ENCODE assay signal across 17 cellular contexts in genomic region chr1:25891606-25892005, GRCh38. TPM values are rescaled to one million over a fixed set of nuclear protein-coding genes. Genes with fewer than 3 reads are reported as not detected.
DNase-seq lines count a peak whose midpoint lies in the region; ATAC-seq, FAIRE-seq and TF ChIP-seq lines count a peak whose summit lies in the region.
"Had no signal": no experiment of that assay in that cellular context is flagged by ENCODE, and none has a peak within 500 bp of the region (broad histone marks: within the 10 kb centered on the region; RNA-seq: fewer than 3 reads in every experiment).

No MANE protein-coding gene starts in this region.

- no peak for ATAC-seq in HG03460 (IDR thresholded peaks at IDR 0.05; ENCODE audit: unreplicated experiment)
- ATAC-seq: CD8-positive, alpha-beta T cell; GM12878; stimulated activated naive CD8-positive, alpha-beta T cell treated with anti-CD3 and anti-CD28 coated beads, Interleukin-15, Interleukin-2, amounts not matched to agents 100 U/mL and 50 U/mL, for 24 hours had no signal

- no peak overlapping the region for H3K27ac Mint-ChIP-seq in MCF 10A (ENCODE audit: low read depth, unreplicated experiment)
- no peak overlapping the region for H3K27ac Mint-ChIP-seq in T-helper 2 cell treated with Interferon-gamma antibody and Interleukin-4, amounts not matched to agents 5 μg/mL and 100 μg/mL, for 36 hours
- H3K27ac Mint-ChIP-seq: CD8-positive, alpha-beta T cell had no signal

- no peak overlapping the region for H3K9ac ChIP-seq in trophoblast cell (ENCODE audit: low read length)

- peaks cover 17% of the 10 kb centered on the region for H3K4me1 Mint-ChIP-seq in MCF 10A (ENCODE audit: insufficient read depth, unreplicated experiment)
- H3K4me1 Mint-ChIP-seq in T-helper 2 cell treated with Interferon-gamma antibody and Interleukin-4, amounts not matched to agents 5 μg/mL and 100 μg/mL, for 36 hours (ENCODE audit: low read depth): peaks cover 13% of the 10 kb centered on the region

- peaks cover 23% of the 10 kb centered on the region for H3K79me1 ChIP-seq in trophoblast cell (ENCODE audit: low read length)

- peak overlapping the region; percentile 88 for H4K8ac ChIP-seq in trophoblast cell (ENCODE audit: low read depth, low read length)

- WGBS in esophagus muscularis mucosa: 72% methylated on average over 5 of the region's 5 CpGs
- no CpG with 5 or more reads among the region's 5 CpGs for WGBS in trophoblast cell (ENCODE audit: extremely low coverage, insufficient coverage, insufficient read length)

- H3K4me1 ChIP-seq in breast epithelium: peaks cover 0 to 7% of the 10 kb centered on the region in 2 donors
- H3K4me1 ChIP-seq in esophagus muscularis mucosa: peaks cover 10 to 39% (median 37%) of the 10 kb centered on the region in 4 donors
- H3K4me1 ChIP-seq in trophoblast cell (ENCODE audit: control insufficient read depth in 1 of 2, insufficient read depth in 2 of 2, low read length in 2 of 2): peaks cover 21 to 31% of the 10 kb centered on the region in 2 experiments
- peaks cover 49% of the 10 kb centered on the region for H3K4me1 ChIP-seq in vagina

- H4K12ac ChIP-seq in trophoblast cell (ENCODE audit: low read depth, low read length): peak overlapping the region; percentile 11

- no peak overlapping the region for H3K4me3 ChIP-seq in breast epithelium
- no peak overlapping the region for H3K4me3 ChIP-seq in esophagus muscularis mucosa
- H3K4me3 ChIP-seq in trophoblast cell (ENCODE audit: low read depth, low read length): no peak overlapping the region
- no peak overlapping the region for H3K4me3 ChIP-seq in vagina
- H3K4me3 ChIP-seq: GM12878, lung had no signal

- TF ChIP-seq POLR2A in breast epithelium (IDR thresholded peaks at IDR 0.05): no peak
- TF ChIP-seq POLR2A in esophagus muscularis mucosa (IDR thresholded peaks at IDR 0.05; ENCODE audit: low read depth): no peak
- TF ChIP-seq POLR2A in vagina (IDR thresholded peaks at IDR 0.05): no peak

- peak overlapping the region; percentile 99 for H4K91ac ChIP-seq in trophoblast cell (ENCODE audit: low read depth, low read length)

- H3K4ac ChIP-seq in trophoblast cell (ENCODE audit: low read depth, low read length): peak overlapping the region; percentile 68

- TF ChIP-seq CTCF in breast epithelium (IDR thresholded peaks at IDR 0.05): no peak
- no peak for TF ChIP-seq CTCF in MCF 10A (IDR thresholded peaks at IDR 0.05; ENCODE audit: unreplicated experiment)
- TF ChIP-seq CTCF in esophagus muscularis mucosa (IDR thresholded peaks at IDR 0.05): no peak
- TF ChIP-seq CTCF in vagina (IDR thresholded peaks at IDR 0.05): no peak

- CTCF ChIA-PET in MCF 10A (lab: Yijun Ruan, JAX): interaction anchor here (0.6 to 8.1 kb wide), 15 partner anchors 13 to 1071 kb away, joined by 3 to 106 read pairs (median 3); partner anchors contain the start of gene PAFAH2

- no peak for TF ChIP-seq EP300 in esophagus muscularis mucosa (IDR thresholded peaks at IDR 0.05)

- H3K23ac ChIP-seq in trophoblast cell (ENCODE audit: low read length): no peak overlapping the region

- peak overlapping the region; percentile 94 for H2BK5ac ChIP-seq in trophoblast cell (ENCODE audit: low read depth, low read length, poor library complexity)

- H3K9me3 ChIP-seq in breast epithelium (no peaks in the 10 kb centered on the region), esophagus muscularis mucosa (no peaks in the 10 kb centered on the region), trophoblast cell (ENCODE audit: insufficient read depth, low read depth, low read length) (no peaks in the 10 kb centered on the region), vagina (no peaks in the 10 kb centered on the region)

- no peaks in the 10 kb centered on the region for H3K27me3 ChIP-seq in breast epithelium
- H3K27me3 ChIP-seq in esophagus muscularis mucosa: no peaks in the 10 kb centered on the region
- H3K27me3 ChIP-seq in trophoblast cell (ENCODE audit: insufficient read depth, low read length): no peaks in the 10 kb centered on the region
- no peaks in the 10 kb centered on the region for H3K27me3 ChIP-seq in vagina

- no peak overlapping the region for H2AFZ ChIP-seq in trophoblast cell (ENCODE audit: insufficient read depth, low read length, poor library complexity)

- H3K27ac ChIP-seq in breast epithelium (peak overlapping the region; percentile 33 to 46), esophagus muscularis mucosa (replicated peaks in 1 of 4) (peak overlapping the region; percentile 15 to 91 (median 79)), trophoblast cell (ENCODE audit: low read depth, low read length) (peak overlapping the region; percentile 93), vagina (peak overlapping the region; percentile 90)
- H3K27ac ChIP-seq: WERI-Rb-1 had no signal

- BruUV-seq in MCF 10A (replicated peaks; lab: Mats Ljungman, UMichigan): no TSS peak

- H3K36me3 Mint-ChIP-seq in MCF 10A (ENCODE audit: insufficient read depth, unreplicated experiment): no peaks in the 10 kb centered on the region
- peaks cover 27% of the 10 kb centered on the region for H3K36me3 Mint-ChIP-seq in T-helper 2 cell treated with Interferon-gamma antibody and Interleukin-4, amounts not matched to agents 5 μg/mL and 100 μg/mL, for 36 hours (ENCODE audit: low read depth)
- H3K36me3 Mint-ChIP-seq: CD8-positive, alpha-beta T cell had no signal

- DNase-seq in breast epithelium (ENCODE audit: low spot score in 2 of 2) (no peak), MCF 10A (ENCODE audit: unreplicated experiment) (no peak), esophagus muscularis mucosa (ENCODE audit: extremely low spot score) (no peak), trophoblast cell (no peak), vagina (ENCODE audit: extremely low spot score in 2 of 2) (no peak), RCC 7860 (ENCODE audit: low spot score) (no peak)
- no peak for DNase-seq in T-helper 2 cell treated with Interferon-gamma antibody and Interleukin-4, amounts not matched to agents 5 μg/mL and 100 μg/mL, for 36 hours (ENCODE audit: low spot score)
- DNase-seq: CD8-positive, alpha-beta T cell; effector CD4-positive, alpha-beta T cell; foreskin fibroblast; NCI-H1694; NCI-H510A; stimulated activated naive CD8-positive, alpha-beta T cell treated with anti-CD3 and anti-CD28 coated beads, Interleukin-15, Interleukin-2, amounts not matched to agents 100 U/mL and 50 U/mL, for 24 hours; WERI-Rb-1 had no signal

- H3K9me3 Mint-ChIP-seq in MCF 10A (ENCODE audit: unreplicated experiment): no peaks in the 10 kb centered on the region
- H3K9me3 Mint-ChIP-seq in T-helper 2 cell treated with Interferon-gamma antibody and Interleukin-4, amounts not matched to agents 5 μg/mL and 100 μg/mL, for 36 hours: no peaks in the 10 kb centered on the region
- H3K9me3 Mint-ChIP-seq: CD8-positive, alpha-beta T cell had no signal

- POLR2A ChIA-PET in MCF 10A (lab: Yijun Ruan, JAX): interaction anchor here (0.6 to 7.5 kb wide), 16 partner anchors 12 to 409 kb away, joined by 3 to 83 read pairs (median 6); partner anchors contain the start of genes AUNIP, MTFR1L, PAFAH2 and PAQR7

- H3K79me2 ChIP-seq in trophoblast cell (ENCODE audit: control insufficient read depth, insufficient read depth, low read length, poor library complexity): peaks cover 5% of the 10 kb centered on the region

- H2BK120ac ChIP-seq in trophoblast cell (ENCODE audit: insufficient read depth, low read length, poor library complexity): peak overlapping the region; percentile 98

- no peak for FAIRE-seq in RCC 7860 (lab: Jason Lieb, UNC)
- FAIRE-seq: GM12878 had no signal

- peak overlapping the region; percentile 94 for H3K18ac ChIP-seq in trophoblast cell (ENCODE audit: low read length)

- H2AK5ac ChIP-seq in trophoblast cell (ENCODE audit: low read length): peak overlapping the region; percentile 97

- H2BK12ac ChIP-seq in trophoblast cell (ENCODE audit: low read length): peak overlapping the region; percentile 99

- no peak overlapping the region for H3K4me3 Mint-ChIP-seq in MCF 10A (ENCODE audit: unreplicated experiment)
- no peak overlapping the region for H3K4me3 Mint-ChIP-seq in T-helper 2 cell treated with Interferon-gamma antibody and Interleukin-4, amounts not matched to agents 5 μg/mL and 100 μg/mL, for 36 hours
- H3K4me3 Mint-ChIP-seq: CD8-positive, alpha-beta T cell had no signal

- H3K14ac ChIP-seq in trophoblast cell (ENCODE audit: low read length): peak overlapping the region; percentile 85

- H3K36me3 ChIP-seq in breast epithelium (no peaks in the 10 kb centered on the region), esophagus muscularis mucosa (no peaks in the 10 kb centered on the region), trophoblast cell (ENCODE audit: control insufficient read depth in 1 of 2, insufficient read depth in 2 of 2, low read length in 2 of 2) (peaks cover 4 to 6% of the 10 kb centered on the region in 2 experiments), vagina (no peaks in the 10 kb centered on the region)

- no peak overlapping the region for H3K4me2 ChIP-seq in trophoblast cell (ENCODE audit: low read length)

- no peaks in the 10 kb centered on the region for H3K27me3 Mint-ChIP-seq in MCF 10A (ENCODE audit: insufficient read depth, unreplicated experiment)
- no peaks in the 10 kb centered on the region for H3K27me3 Mint-ChIP-seq in T-helper 2 cell treated with Interferon-gamma antibody and Interleukin-4, amounts not matched to agents 5 μg/mL and 100 μg/mL, for 36 hours (ENCODE audit: low read depth)

- intact Hi-C loops in breast epithelium (cut with DNase I; ENCODE audit: low total_unique reads): loop anchor here (10.0 kb wide), 1 partner anchor 103 kb away; the partner anchor contains the start of gene PAFAH2
- intact Hi-C loops in MCF 10A (cut with micrococcal nuclease): no loop called here
- intact Hi-C loops in esophagus muscularis mucosa (cut with DNase I): no loop called here
- intact Hi-C loops in vagina (cut with DNase I): no loop called here

RNA-seq across cellular contexts. Expression of gene STMN1, which starts 14.6 kb away (rescaled TPM):
- total RNA-seq in breast epithelium (10 to 100 TPM; 23.9 to 33.8 (median 28.4) TPM), MCF 10A (2022) (99.3 and 137 TPM in 2 replicates), esophagus muscularis mucosa (10 to 100 TPM; 15.0 to 25.7 (median 16.8) TPM), vagina (91.8 TPM)
- polyA plus RNA-seq in trophoblast cell (2013): 444 and 486 TPM in 2 replicates

RNA-seq across cellular contexts. Expression of gene PAQR7, which starts 16.1 kb away (rescaled TPM):
- total RNA-seq in breast epithelium (1 to 10 TPM; 4.2 to 8.2 (median 7.2) TPM), MCF 10A (2022) (3.8 and 4.4 TPM in 2 replicates), esophagus muscularis mucosa (1 to 10 TPM; 4.6 to 9.3 (median 8.0) TPM), vagina (7.1 TPM)
- polyA plus RNA-seq in trophoblast cell (2013): 13.5 and 14.9 TPM in 2 replicates

RNA-seq across cellular contexts. Expression of gene AUNIP, which starts 32.3 kb away (rescaled TPM):
- under 1 TPM in 2 of 3 donors, not detected in 1; 0.33 to 0.88 TPM for total RNA-seq in breast epithelium
- 5.2 and 9.4 TPM in 2 replicates for total RNA-seq in MCF 10A (2022)
- total RNA-seq in esophagus muscularis mucosa: not detected
- 9.2 and 9.4 TPM in 2 replicates for polyA plus RNA-seq in trophoblast cell (2013)
- total RNA-seq in vagina: 1.5 TPM

Comparison
In these comparisons a context has a peak if more than half of its experiments do, and no peak if none do; other contexts are left out.
1. H3K27ac ChIP-seq: peak in every context shown above with its lines; median percentile 93 in trophoblast cell; 90 in vagina; 79 in esophagus muscularis mucosa; 40 in breast epithelium.